In the genomic region with DNA sequence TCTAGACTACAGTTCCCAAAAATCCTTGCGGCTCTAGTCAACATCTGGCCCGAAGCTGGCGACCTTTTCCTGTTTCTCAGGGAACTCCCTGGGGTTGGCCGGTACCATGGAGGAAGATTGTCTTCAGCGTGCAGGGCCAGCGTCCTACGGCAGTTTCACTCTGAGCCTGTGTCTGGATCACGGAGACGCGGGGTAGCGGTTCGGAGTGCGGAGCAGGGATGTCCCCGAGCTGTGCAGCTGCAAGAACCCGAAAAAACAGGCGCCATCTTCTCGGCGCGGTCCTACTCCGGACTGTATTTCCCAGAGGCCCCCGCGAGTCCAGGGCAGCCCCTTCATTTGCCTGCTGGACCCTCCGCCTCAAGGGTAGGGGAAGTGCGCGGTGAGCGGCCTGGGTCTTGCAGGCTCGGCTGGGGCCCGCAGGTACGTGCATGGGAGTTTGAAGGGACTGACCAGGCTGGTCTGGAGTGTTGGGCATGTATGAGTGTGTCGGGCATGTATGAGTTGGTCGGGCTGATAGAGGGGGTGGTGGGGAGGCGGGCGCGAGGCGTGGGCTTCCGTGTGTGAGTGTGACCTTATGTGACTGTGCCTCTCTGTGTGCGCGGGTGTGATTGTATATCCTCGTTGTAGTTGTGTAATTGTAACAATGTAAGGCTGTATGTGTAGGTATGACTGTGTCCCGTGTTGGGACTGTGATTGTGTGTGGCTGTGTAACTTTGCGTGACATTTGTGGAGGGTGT, we compare ENCODE assay signal across 1 cellular context.
TF ChIP-seq lines count a peak whose summit lies in the region.

A gene (plus strand): TSS at position 360 of the 737 bp plus-strand sequence. CDS start 12,240 bp downstream, outside the sequence.

TF ChIP-seq in HepG2, 621 proteins besides CTCF, POLR2A, EP300 and RAD21 (continued from another document and continues in another):
- TF ChIP-seq, protein P1, sequence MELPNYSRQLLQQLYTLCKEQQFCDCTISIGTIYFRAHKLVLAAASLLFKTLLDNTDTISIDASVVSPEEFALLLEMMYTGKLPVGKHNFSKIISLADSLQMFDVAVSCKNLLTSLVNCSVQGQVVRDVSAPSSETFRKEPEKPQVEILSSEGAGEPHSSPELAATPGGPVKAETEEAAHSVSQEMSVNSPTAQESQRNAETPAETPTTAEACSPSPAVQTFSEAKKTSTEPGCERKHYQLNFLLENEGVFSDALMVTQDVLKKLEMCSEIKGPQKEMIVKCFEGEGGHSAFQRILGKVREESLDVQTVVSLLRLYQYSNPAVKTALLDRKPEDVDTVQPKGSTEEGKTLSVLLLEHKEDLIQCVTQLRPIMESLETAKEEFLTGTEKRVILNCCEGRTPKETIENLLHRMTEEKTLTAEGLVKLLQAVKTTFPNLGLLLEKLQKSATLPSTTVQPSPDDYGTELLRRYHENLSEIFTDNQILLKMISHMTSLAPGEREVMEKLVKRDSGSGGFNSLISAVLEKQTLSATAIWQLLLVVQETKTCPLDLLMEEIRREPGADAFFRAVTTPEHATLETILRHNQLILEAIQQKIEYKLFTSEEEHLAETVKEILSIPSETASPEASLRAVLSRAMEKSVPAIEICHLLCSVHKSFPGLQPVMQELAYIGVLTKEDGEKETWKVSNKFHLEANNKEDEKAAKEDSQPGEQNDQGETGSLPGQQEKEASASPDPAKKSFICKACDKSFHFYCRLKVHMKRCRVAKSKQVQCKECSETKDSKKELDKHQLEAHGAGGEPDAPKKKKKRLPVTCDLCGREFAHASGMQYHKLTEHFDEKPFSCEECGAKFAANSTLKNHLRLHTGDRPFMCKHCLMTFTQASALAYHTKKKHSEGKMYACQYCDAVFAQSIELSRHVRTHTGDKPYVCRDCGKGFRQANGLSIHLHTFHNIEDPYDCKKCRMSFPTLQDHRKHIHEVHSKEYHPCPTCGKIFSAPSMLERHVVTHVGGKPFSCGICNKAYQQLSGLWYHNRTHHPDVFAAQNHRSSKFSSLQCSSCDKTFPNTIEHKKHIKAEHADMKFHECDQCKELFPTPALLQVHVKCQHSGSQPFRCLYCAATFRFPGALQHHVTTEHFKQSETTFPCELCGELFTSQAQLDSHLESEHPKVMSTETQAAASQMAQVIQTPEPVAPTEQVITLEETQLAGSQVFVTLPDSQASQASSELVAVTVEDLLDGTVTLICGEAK (IDR thresholded peaks at IDR 0.05), result no peak
- TF ChIP-seq, protein P1 (CRISPR knock-in tag; IDR thresholded peaks at IDR 0.05), result peak; percentile 80; the same call in 1 of the 2 replicates
- TF ChIP-seq MAFF (IDR thresholded peaks at IDR 0.05; ENCODE audit: low read depth, low read length) (no peak), XRCC5 (optimal IDR thresholded peaks at IDR 0.05; ENCODE audit: low read length) (peak; percentile 85), FOXA1 (IDR thresholded peaks at IDR 0.05) (no peak), FOXA1 (CRISPR knock-in tag; IDR thresholded peaks at IDR 0.05) (peak; percentile 69), SKI (IDR thresholded peaks at IDR 0.05; ENCODE audit: partially characterized antibody) (no peak), HNF4G (IDR thresholded peaks at IDR 0.05; ENCODE audit: borderline replicate concordance, low read depth, low read length) (no peak; the same call in 1 of the 2 replicates), HNF4G (CRISPR knock-in tag; IDR thresholded peaks at IDR 0.05; ENCODE audit: borderline replicate concordance, low read depth) (peak; percentile 53; the same call in 1 of the 2 replicates), GZF1 (CRISPR knock-in tag; IDR thresholded peaks at IDR 0.05) (no peak), CENPT (CRISPR knock-in tag; IDR thresholded peaks at IDR 0.05; ENCODE audit: low read depth) (no peak), ZNF136 (CRISPR knock-in tag; IDR thresholded peaks at IDR 0.05; ENCODE audit: low read depth) (0 out of 2 replicates have a peak, but pooled peaks have one; percentile 72), MZF1 (CRISPR knock-in tag; IDR thresholded peaks at IDR 0.05; ENCODE audit: borderline replicate concordance) (no peak), ZNF207 (IDR thresholded peaks at IDR 0.05; ENCODE audit: borderline replicate concordance) (no peak), KAT7 (CRISPR knock-in tag; IDR thresholded peaks at IDR 0.05; ENCODE audit: borderline replicate concordance) (no peak), ZSCAN21 (CRISPR knock-in tag; IDR thresholded peaks at IDR 0.05; ENCODE audit: borderline replicate concordance) (no peak), HDAC6 (IDR thresholded peaks at IDR 0.05; ENCODE audit: low read depth, low read length) (no peak), ZNF629 (CRISPR knock-in tag; conservative IDR thresholded peaks at IDR 0.05) (0 out of 2 replicates have a peak, but pooled peaks have one; percentile 12), SMYD3 (CRISPR knock-in tag; IDR thresholded peaks at IDR 0.05) (no peak), SP140L (CRISPR knock-in tag; IDR thresholded peaks at IDR 0.05; ENCODE audit: borderline replicate concordance) (no peak), MIER2 (CRISPR knock-in tag; IDR thresholded peaks at IDR 0.05) (no peak), SRF (IDR thresholded peaks at IDR 0.05; ENCODE audit: low read depth, low read length) (no peak), ZNF263 (CRISPR knock-in tag; IDR thresholded peaks at IDR 0.05) (no peak), ZFYVE20 (CRISPR knock-in tag; IDR thresholded peaks at IDR 0.05; ENCODE audit: borderline replicate concordance, low read depth) (no peak)
- TF ChIP-seq, protein P2, sequence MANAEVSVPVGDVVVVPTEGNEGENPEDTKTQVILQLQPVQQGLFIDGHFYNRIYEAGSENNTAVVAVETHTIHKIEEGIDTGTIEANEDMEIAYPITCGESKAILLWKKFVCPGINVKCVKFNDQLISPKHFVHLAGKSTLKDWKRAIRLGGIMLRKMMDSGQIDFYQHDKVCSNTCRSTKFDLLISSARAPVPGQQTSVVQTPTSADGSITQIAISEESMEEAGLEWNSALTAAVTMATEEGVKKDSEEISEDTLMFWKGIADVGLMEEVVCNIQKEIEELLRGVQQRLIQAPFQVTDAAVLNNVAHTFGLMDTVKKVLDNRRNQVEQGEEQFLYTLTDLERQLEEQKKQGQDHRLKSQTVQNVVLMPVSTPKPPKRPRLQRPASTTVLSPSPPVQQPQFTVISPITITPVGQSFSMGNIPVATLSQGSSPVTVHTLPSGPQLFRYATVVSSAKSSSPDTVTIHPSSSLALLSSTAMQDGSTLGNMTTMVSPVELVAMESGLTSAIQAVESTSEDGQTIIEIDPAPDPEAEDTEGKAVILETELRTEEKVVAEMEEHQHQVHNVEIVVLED (CRISPR knock-in tag; IDR thresholded peaks at IDR 0.05; ENCODE audit: borderline replicate concordance), result peak; percentile 79
- TF ChIP-seq, protein P3, sequence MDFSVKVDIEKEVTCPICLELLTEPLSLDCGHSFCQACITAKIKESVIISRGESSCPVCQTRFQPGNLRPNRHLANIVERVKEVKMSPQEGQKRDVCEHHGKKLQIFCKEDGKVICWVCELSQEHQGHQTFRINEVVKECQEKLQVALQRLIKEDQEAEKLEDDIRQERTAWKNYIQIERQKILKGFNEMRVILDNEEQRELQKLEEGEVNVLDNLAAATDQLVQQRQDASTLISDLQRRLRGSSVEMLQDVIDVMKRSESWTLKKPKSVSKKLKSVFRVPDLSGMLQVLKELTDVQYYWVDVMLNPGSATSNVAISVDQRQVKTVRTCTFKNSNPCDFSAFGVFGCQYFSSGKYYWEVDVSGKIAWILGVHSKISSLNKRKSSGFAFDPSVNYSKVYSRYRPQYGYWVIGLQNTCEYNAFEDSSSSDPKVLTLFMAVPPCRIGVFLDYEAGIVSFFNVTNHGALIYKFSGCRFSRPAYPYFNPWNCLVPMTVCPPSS (IDR thresholded peaks at IDR 0.05), result no peak
- TF ChIP-seq, protein P4, sequence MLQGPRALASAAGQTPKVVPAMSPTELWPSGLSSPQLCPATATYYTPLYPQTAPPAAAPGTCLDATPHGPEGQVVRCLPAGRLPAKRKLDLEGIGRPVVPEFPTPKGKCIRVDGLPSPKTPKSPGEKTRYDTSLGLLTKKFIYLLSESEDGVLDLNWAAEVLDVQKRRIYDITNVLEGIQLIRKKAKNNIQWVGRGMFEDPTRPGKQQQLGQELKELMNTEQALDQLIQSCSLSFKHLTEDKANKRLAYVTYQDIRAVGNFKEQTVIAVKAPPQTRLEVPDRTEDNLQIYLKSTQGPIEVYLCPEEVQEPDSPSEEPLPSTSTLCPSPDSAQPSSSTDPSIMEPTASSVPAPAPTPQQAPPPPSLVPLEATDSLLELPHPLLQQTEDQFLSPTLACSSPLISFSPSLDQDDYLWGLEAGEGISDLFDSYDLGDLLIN (CRISPR knock-in tag; IDR thresholded peaks at IDR 0.05; ENCODE audit: borderline replicate concordance), result no peak
- TF ChIP-seq, protein P5, sequence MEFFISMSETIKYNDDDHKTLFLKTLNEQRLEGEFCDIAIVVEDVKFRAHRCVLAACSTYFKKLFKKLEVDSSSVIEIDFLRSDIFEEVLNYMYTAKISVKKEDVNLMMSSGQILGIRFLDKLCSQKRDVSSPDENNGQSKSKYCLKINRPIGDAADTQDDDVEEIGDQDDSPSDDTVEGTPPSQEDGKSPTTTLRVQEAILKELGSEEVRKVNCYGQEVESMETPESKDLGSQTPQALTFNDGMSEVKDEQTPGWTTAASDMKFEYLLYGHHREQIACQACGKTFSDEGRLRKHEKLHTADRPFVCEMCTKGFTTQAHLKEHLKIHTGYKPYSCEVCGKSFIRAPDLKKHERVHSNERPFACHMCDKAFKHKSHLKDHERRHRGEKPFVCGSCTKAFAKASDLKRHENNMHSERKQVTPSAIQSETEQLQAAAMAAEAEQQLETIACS (CRISPR knock-in tag; IDR thresholded peaks at IDR 0.05), result no peak
- TF ChIP-seq, protein P6, sequence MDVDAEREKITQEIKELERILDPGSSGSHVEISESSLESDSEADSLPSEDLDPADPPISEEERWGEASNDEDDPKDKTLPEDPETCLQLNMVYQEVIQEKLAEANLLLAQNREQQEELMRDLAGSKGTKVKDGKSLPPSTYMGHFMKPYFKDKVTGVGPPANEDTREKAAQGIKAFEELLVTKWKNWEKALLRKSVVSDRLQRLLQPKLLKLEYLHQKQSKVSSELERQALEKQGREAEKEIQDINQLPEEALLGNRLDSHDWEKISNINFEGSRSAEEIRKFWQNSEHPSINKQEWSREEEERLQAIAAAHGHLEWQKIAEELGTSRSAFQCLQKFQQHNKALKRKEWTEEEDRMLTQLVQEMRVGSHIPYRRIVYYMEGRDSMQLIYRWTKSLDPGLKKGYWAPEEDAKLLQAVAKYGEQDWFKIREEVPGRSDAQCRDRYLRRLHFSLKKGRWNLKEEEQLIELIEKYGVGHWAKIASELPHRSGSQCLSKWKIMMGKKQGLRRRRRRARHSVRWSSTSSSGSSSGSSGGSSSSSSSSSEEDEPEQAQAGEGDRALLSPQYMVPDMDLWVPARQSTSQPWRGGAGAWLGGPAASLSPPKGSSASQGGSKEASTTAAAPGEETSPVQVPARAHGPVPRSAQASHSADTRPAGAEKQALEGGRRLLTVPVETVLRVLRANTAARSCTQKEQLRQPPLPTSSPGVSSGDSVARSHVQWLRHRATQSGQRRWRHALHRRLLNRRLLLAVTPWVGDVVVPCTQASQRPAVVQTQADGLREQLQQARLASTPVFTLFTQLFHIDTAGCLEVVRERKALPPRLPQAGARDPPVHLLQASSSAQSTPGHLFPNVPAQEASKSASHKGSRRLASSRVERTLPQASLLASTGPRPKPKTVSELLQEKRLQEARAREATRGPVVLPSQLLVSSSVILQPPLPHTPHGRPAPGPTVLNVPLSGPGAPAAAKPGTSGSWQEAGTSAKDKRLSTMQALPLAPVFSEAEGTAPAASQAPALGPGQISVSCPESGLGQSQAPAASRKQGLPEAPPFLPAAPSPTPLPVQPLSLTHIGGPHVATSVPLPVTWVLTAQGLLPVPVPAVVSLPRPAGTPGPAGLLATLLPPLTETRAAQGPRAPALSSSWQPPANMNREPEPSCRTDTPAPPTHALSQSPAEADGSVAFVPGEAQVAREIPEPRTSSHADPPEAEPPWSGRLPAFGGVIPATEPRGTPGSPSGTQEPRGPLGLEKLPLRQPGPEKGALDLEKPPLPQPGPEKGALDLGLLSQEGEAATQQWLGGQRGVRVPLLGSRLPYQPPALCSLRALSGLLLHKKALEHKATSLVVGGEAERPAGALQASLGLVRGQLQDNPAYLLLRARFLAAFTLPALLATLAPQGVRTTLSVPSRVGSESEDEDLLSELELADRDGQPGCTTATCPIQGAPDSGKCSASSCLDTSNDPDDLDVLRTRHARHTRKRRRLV (CRISPR knock-in tag; IDR thresholded peaks at IDR 0.05), result peak; percentile 82; the same call in 1 of the 2 replicates
- TF ChIP-seq, protein P7, sequence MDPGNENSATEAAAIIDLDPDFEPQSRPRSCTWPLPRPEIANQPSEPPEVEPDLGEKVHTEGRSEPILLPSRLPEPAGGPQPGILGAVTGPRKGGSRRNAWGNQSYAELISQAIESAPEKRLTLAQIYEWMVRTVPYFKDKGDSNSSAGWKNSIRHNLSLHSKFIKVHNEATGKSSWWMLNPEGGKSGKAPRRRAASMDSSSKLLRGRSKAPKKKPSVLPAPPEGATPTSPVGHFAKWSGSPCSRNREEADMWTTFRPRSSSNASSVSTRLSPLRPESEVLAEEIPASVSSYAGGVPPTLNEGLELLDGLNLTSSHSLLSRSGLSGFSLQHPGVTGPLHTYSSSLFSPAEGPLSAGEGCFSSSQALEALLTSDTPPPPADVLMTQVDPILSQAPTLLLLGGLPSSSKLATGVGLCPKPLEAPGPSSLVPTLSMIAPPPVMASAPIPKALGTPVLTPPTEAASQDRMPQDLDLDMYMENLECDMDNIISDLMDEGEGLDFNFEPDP (CRISPR knock-in tag; conservative IDR thresholded peaks at IDR 0.05), result no peak
- TF ChIP-seq, protein P8, sequence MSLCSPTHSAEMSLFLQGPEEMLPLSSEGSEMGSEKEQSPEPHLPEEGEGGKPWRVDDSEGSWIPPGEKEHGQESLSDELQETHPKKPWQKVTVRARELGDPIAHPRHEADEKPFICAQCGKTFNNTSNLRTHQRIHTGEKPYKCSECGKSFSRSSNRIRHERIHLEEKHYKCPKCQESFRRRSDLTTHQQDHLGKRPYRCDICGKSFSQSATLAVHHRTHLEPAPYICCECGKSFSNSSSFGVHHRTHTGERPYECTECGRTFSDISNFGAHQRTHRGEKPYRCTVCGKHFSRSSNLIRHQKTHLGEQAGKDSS (CRISPR knock-in tag; IDR thresholded peaks at IDR 0.05; ENCODE audit: borderline replicate concordance, low read depth), result 0 out of 2 replicates have a peak, but pooled peaks have one; percentile 21
